In genomic region chr4:26400140-26400539, GRCh38 we compare ENCODE assay signal across 14 cellular contexts.
"Had no signal": no experiment of that assay in that cellular context is flagged by ENCODE, and none has a peak within 500 bp of the region (broad histone marks: within the 10 kb centered on the region; RNA-seq: fewer than 3 reads in every experiment).

No MANE protein-coding gene starts in this region.

- ATAC-seq: activated CD8-positive, alpha-beta T cell treated with anti-CD3 and anti-CD28 coated beads, Interleukin-2, amount 10 ng/mL, durations not matched to agents 7 days and 5 days; left ventricle myocardium superior; stimulated activated naive CD8-positive, alpha-beta T cell treated with anti-CD3 and anti-CD28 coated beads, Interleukin-15, Interleukin-2, amounts not matched to agents 100 U/mL and 50 U/mL, for 24 hours had no signal

- H2AFZ ChIP-seq: hepatocyte had no signal

- H3K4me1 ChIP-seq: suprapubic skin had no signal

- H3K36me3 ChIP-seq: suprapubic skin had no signal

- FAIRE-seq: bronchial epithelial cell, colon had no signal

- H3K4me3 ChIP-seq: hepatocyte, suprapubic skin had no signal

- H3K9me3 ChIP-seq: suprapubic skin had no signal

- DNase-seq: activated CD4-positive, alpha-beta T cell treated with anti-CD3 and anti-CD28 coated beads for 48 hours; activated CD8-positive, alpha-beta memory T cell treated with anti-CD3 and anti-CD28 coated beads, Interleukin-2, amount 50 U/mL, for 48 hours; activated CD8-positive, alpha-beta T cell treated with anti-CD3 and anti-CD28 coated beads, Interleukin-2, amount 10 ng/mL, durations not matched to agents 7 days and 5 days; activated naive CD4-positive, alpha-beta T cell; aorta; left ventricle myocardium superior; mesendoderm; nephron progenitor cell; stimulated activated CD4-positive, alpha-beta T cell treated with anti-CD3 and anti-CD28 coated beads, Interleukin-12 subunit alpha, Interleukin-12 subunit beta, amount 100 ng/mL, for 4 hours; stimulated activated naive CD8-positive, alpha-beta T cell treated with anti-CD3 and anti-CD28 coated beads, Interleukin-15, Interleukin-2, amounts not matched to agents 100 U/mL and 50 U/mL, for 24 hours had no signal

- H3K27ac ChIP-seq: hepatocyte, suprapubic skin had no signal

- H3K4me2 ChIP-seq: hepatocyte had no signal

- H3K27me3 ChIP-seq: hepatocyte, suprapubic skin had no signal
